ENCODE assay signal across 16 cellular contexts in genomic region chr5:88677943-88678779, GRCh38.
DNase-seq lines count a peak whose midpoint lies in the region; ATAC-seq lines count a peak whose summit lies in the region.
"Had no signal": no experiment of that assay in that cellular context is flagged by ENCODE, and none has a peak within 500 bp of the region (broad histone marks: within the 10 kb centered on the region; RNA-seq: fewer than 3 reads in every experiment).

No MANE protein-coding gene starts in this region.

- DNase-seq in activated CD4-positive, alpha-beta T cell treated with anti-CD3 and anti-CD28 coated beads for 36 hours = peak; percentile 33
- DNase-seq in activated CD4-positive, alpha-beta T cell treated with anti-CD3 and anti-CD28 coated beads, Interleukin-2, amount 50 U/mL, for 4 hours = no peak
- DNase-seq in NCI-H82 (lab: John Stamatoyannopoulos, UW) (peak; percentile 75), ecto neural progenitor cell (ENCODE audit: low spot score) (peak; percentile 61), putamen (ENCODE audit: low spot score) (peak; percentile 52), HuH-7 (ENCODE audit: low spot score) (no peak)
- DNase-seq: activated effector memory CD4-positive, alpha-beta T cell treated with Interleukin-2 at 50 U/mL for 16 hours; foreskin melanocyte; NCI-H226; SHP77; stimulated activated CD4-positive, alpha-beta T cell treated with anti-CD3 and anti-CD28 coated beads, Interleukin-2, amount 100 ng/mL, for 24 hours had no signal

- no peaks in the 10 kb centered on the region for H3K9me3 Mint-ChIP-seq in activated CD4-positive, alpha-beta T cell treated with anti-CD3 and anti-CD28 coated beads for 36 hours (ENCODE audit: low read depth)
- H3K9me3 Mint-ChIP-seq: dendritic cell treated with granulocyte-macrophage colony-stimulating factor and Interleukin-4, amounts not matched to agents 40 ng/mL and 50 ng/mL, for 4 days; stimulated activated naive CD8-positive, alpha-beta T cell treated with anti-CD3 and anti-CD28 coated beads, Interleukin-15, Interleukin-2, amounts not matched to agents 100 ng/mL and 50 ng/mL, for 24 hours had no signal

- H3K27ac Mint-ChIP-seq in activated CD4-positive, alpha-beta T cell treated with anti-CD3 and anti-CD28 coated beads for 36 hours = no peak overlapping the region
- H3K27ac Mint-ChIP-seq: dendritic cell treated with granulocyte-macrophage colony-stimulating factor and Interleukin-4, amounts not matched to agents 40 ng/mL and 50 ng/mL, for 4 days; stimulated activated naive CD8-positive, alpha-beta T cell treated with anti-CD3 and anti-CD28 coated beads, Interleukin-15, Interleukin-2, amounts not matched to agents 100 ng/mL and 50 ng/mL, for 24 hours had no signal

- POLR2A ChIA-PET in activated CD4-positive, alpha-beta T cell treated with anti-CD3 and anti-CD28 coated beads for 36 hours (lab: Charles Lee) = no interaction called here

- peaks cover 69% of the 10 kb centered on the region for H3K27me3 Mint-ChIP-seq in activated CD4-positive, alpha-beta T cell treated with anti-CD3 and anti-CD28 coated beads for 36 hours

- no peak overlapping the region for H3K4me3 Mint-ChIP-seq in activated CD4-positive, alpha-beta T cell treated with anti-CD3 and anti-CD28 coated beads for 36 hours
- H3K4me3 Mint-ChIP-seq: dendritic cell treated with granulocyte-macrophage colony-stimulating factor and Interleukin-4, amounts not matched to agents 40 ng/mL and 50 ng/mL, for 4 days; stimulated activated naive CD8-positive, alpha-beta T cell treated with anti-CD3 and anti-CD28 coated beads, Interleukin-15, Interleukin-2, amounts not matched to agents 100 ng/mL and 50 ng/mL, for 24 hours had no signal

- peaks cover 26% of the 10 kb centered on the region for H3K4me1 Mint-ChIP-seq in activated CD4-positive, alpha-beta T cell treated with anti-CD3 and anti-CD28 coated beads for 36 hours

- H3K36me3 Mint-ChIP-seq in activated CD4-positive, alpha-beta T cell treated with anti-CD3 and anti-CD28 coated beads for 36 hours (ENCODE audit: low read depth) = peaks cover 10% of the 10 kb centered on the region

- ATAC-seq in activated CD4-positive, alpha-beta T cell treated with anti-CD3 and anti-CD28 coated beads for 36 hours = no peak
- ATAC-seq in HG03342 (IDR thresholded peaks at IDR 0.05; ENCODE audit: unreplicated experiment) (no peak), HG03025 (IDR thresholded peaks at IDR 0.05; ENCODE audit: low FRiP score, unreplicated experiment) (no peak)
- ATAC-seq: left lung had no signal

- CTCF ChIA-PET in activated CD4-positive, alpha-beta T cell treated with anti-CD3 and anti-CD28 coated beads for 36 hours (lab: Charles Lee) = interaction anchor here (0.7 to 1.0 kb wide), 3 partner anchors 11 to 897 kb away, joined by 3 to 4 read pairs (median 4); no protein-coding TSS in a partner anchor

- intact Hi-C loops in activated CD4-positive, alpha-beta T cell treated with anti-CD3 and anti-CD28 coated beads for 36 hours (cut with DNase I, micrococcal nuclease) = loop anchor here (1.0 to 5.0 kb wide), 2 partner anchors 534 to 536 kb away; no protein-coding TSS in a partner anchor

Comparison
In these comparisons a context has a peak if more than half of its experiments do, and no peak if none do; other contexts are left out.
1. DNase-seq: peak in activated CD4-positive, alpha-beta T cell treated with anti-CD3 and anti-CD28 coated beads for 36 hours (single experiment), NCI-H82 (single experiment), ecto neural progenitor cell (single experiment) and putamen (single experiment); none in activated CD4-positive, alpha-beta T cell treated with anti-CD3 and anti-CD28 coated beads, Interleukin-2, amount 50 U/mL, for 4 hours (0 of 2) and HuH-7 (single experiment).